In the genomic region with DNA sequence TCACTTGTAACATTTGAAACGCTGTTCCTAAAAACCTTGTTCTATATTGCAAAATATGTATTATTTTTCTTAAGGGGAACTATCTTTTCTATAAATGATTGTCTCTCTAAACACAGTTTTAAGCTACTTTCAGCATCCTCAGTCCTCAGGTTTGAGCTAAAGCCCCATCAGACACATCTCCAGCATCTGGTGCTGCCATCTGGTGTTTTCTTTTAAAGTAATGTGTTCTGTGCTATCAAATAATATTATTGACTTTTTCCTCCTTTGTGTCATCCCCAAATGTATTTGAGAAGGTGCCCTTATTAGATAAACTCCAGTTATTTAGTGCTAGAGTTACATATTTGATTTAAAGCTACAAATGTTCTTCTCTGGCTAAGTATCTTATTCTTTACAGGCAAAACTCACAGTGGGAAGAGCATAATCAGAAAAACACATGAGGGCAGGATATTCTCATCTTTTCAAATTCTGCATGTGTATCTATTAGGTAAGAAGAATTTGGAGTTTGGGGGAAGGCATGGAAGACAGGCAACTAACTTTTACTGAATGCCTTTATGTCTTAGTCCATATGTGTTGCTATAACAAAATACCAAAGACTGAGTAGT, we compare ENCODE assay signal across 9 cellular contexts. TPM values are rescaled to one million over a fixed set of nuclear protein-coding genes. Genes with fewer than 3 reads are reported as not detected.
DNase-seq lines count a peak whose midpoint lies in the region; ATAC-seq, FAIRE-seq and TF ChIP-seq lines count a peak whose summit lies in the region.
"Had no signal": no experiment of that assay in that cellular context is flagged by ENCODE, and none has a peak within 500 bp of the region (broad histone marks: within the 10 kb centered on the region; RNA-seq: fewer than 3 reads in every experiment).

No MANE protein-coding gene starts in this region.

- no peaks in the 10 kb centered on the region for H3K9me3 ChIP-seq in HCT116 (ENCODE audit: control insufficient read depth in 1 of 2, insufficient read depth in 1 of 2, low read depth in 1 of 2, low read length in 2 of 2)
- H3K9me3 ChIP-seq in small intestine (ENCODE audit: control insufficient read depth, low read depth): no peaks in the 10 kb centered on the region
- H3K9me3 ChIP-seq: neutrophil had no signal

- no peaks in the 10 kb centered on the region for H3K79me2 ChIP-seq in HCT116 (ENCODE audit: insufficient read depth, low read length)

- FAIRE-seq in small intestine (lab: Jason Lieb, UNC): no peak

- TF ChIP-seq POLR2A in HCT116 (IDR thresholded peaks at IDR 0.05; ENCODE audit: borderline replicate concordance, extremely low read depth, insufficient read depth, insufficient read length): no peak

- WGBS in small intestine, 3 donors: 55 to 73% (median 65%) methylated on average over 1 of the region's 1 CpG

- intact Hi-C loops in HCT116 (cut with micrococcal nuclease): loop anchor here (2.0 kb wide), 2 partner anchors 64 to 188 kb away; no protein-coding TSS in a partner anchor

- H3K4me2 ChIP-seq in HCT116 (ENCODE audit: low read length): no peak overlapping the region

- peak; percentile 30 to 56 (median 39); a peak in 4 of 6 replicates for TF ChIP-seq CTCF in HCT116 (IDR thresholded peaks at IDR 0.05 in 2 of 3, conservative IDR thresholded peaks at IDR 0.05 in 1 of 3; ENCODE audit: borderline replicate concordance in 1 of 3, insufficient read depth in 1 of 3, low read depth in 2 of 3, low read length in 2 of 3)

- H3K4me1 Mint-ChIP-seq in activated T-cell treated with anti-CD3 and anti-CD28 coated beads, Interleukin-2, amount 50 U/mL, for 72 hours (ENCODE audit: low read depth): peaks cover 5% of the 10 kb centered on the region

- TF ChIP-seq RAD21 in HCT116 (IDR thresholded peaks at IDR 0.05; ENCODE audit: low read depth): peak; percentile 66

- H3K9me3 Mint-ChIP-seq in activated T-cell treated with anti-CD3 and anti-CD28 coated beads, Interleukin-2, amount 50 U/mL, for 72 hours: no peaks in the 10 kb centered on the region

- CTCF ChIA-PET in HCT116 (lab: Charles Lee): interaction anchor here (0.6 to 1.8 kb wide), 20 partner anchors 12 to 1501 kb away, joined by 3 to 23 read pairs (median 3); a partner anchor contains a TSS

- no peak overlapping the region for H3K9ac ChIP-seq in HCT116 (ENCODE audit: low read length)

- H3K36me3 ChIP-seq in HCT116 (ENCODE audit: control insufficient read depth in 1 of 2, insufficient read depth in 2 of 2, low read length in 2 of 2) (no peaks in the 10 kb centered on the region), small intestine (ENCODE audit: control insufficient read depth in 2 of 2, insufficient read depth in 2 of 2, low read length in 2 of 2) (no peaks in the 10 kb centered on the region)
- H3K36me3 ChIP-seq: neutrophil had no signal

- DNase-seq in Ammon's horn (ENCODE audit: low spot score): peak; percentile 35
- peak; percentile 18 for DNase-seq in HCT116 (ENCODE audit: low read depth, low spot score)
- peak; percentile 40 for DNase-seq in iPS-NIHi7 (ENCODE audit: extremely low spot score)
- no peak for DNase-seq in KG1 (lab: John Stamatoyannopoulos, UW)
- DNase-seq in small intestine: no peak
- DNase-seq in activated T-cell treated with anti-CD3 and anti-CD28 coated beads, Interleukin-2, amount 50 U/mL, for 72 hours: no peak

- peak; percentile 70 for ATAC-seq in HCT116
- ATAC-seq in SK-N-SH treated with all-trans-retinoic acid at 6 μM for 48 hours: peak; percentile 76
- ATAC-seq in HG03097 (IDR thresholded peaks at IDR 0.05; ENCODE audit: low FRiP score, unreplicated experiment): no peak
- ATAC-seq in activated T-cell treated with anti-CD3 and anti-CD28 coated beads, Interleukin-2, amount 50 U/mL, for 72 hours (replicated peaks in 1 of 2): no peak

- H4K20me1 ChIP-seq in HCT116 (ENCODE audit: insufficient read depth): no peaks in the 10 kb centered on the region

- H3K36me3 Mint-ChIP-seq in activated T-cell treated with anti-CD3 and anti-CD28 coated beads, Interleukin-2, amount 50 U/mL, for 72 hours (ENCODE audit: insufficient read depth in 2 of 2): no peaks in the 10 kb centered on the region

- H3K27ac ChIP-seq in HCT116 (ENCODE audit: low read depth, low read length) (no peak overlapping the region), small intestine (ENCODE audit: low read depth in 1 of 2, low read length in 1 of 2) (no peak overlapping the region)
- H3K27ac ChIP-seq: neutrophil had no signal

- H3K4me1 ChIP-seq in HCT116 (ENCODE audit: control insufficient read depth in 1 of 2, insufficient read depth in 2 of 2, low read length in 2 of 2): no peaks in the 10 kb centered on the region
- peaks cover 0 to 2% of the 10 kb centered on the region in 2 donors for H3K4me1 ChIP-seq in small intestine (ENCODE audit: control insufficient read depth in 2 of 2, insufficient read depth in 1 of 2, low read depth in 1 of 2, low read length in 1 of 2)

- no peak overlapping the region for H3K27ac Mint-ChIP-seq in activated T-cell treated with anti-CD3 and anti-CD28 coated beads, Interleukin-2, amount 50 U/mL, for 72 hours

- no peaks in the 10 kb centered on the region for H3K9me2 ChIP-seq in HCT116 (ENCODE audit: insufficient read depth)

- H3K4me3 Mint-ChIP-seq in activated T-cell treated with anti-CD3 and anti-CD28 coated beads, Interleukin-2, amount 50 U/mL, for 72 hours: no peak overlapping the region

- BruUV-seq in HCT116 (replicated peaks; lab: Mats Ljungman, UMichigan): no TSS peak

- H2AFZ ChIP-seq in HCT116 (ENCODE audit: low read depth, low read length, poor library complexity, severe bottlenecking): no peak overlapping the region

- RAD21 ChIA-PET in HCT116 (lab: Charles Lee; ENCODE audit: low non-redundant PET in 1 of 2, low total read pairs in 2 of 2, uncharacterized antibody in 2 of 2, unreplicated experiment in 2 of 2): interaction anchor here in 1 of 2 experiments (0.7 kb wide), 2 partner anchors 188 to 196 kb away, joined by 3 to 7 read pairs; no protein-coding TSS in a partner anchor

- H3K27me3 Mint-ChIP-seq in activated T-cell treated with anti-CD3 and anti-CD28 coated beads, Interleukin-2, amount 50 U/mL, for 72 hours (ENCODE audit: low read depth): peaks cover 5% of the 10 kb centered on the region

- POLR2A ChIA-PET in HCT116 (lab: Charles Lee): no interaction called here

- H3K27me3 ChIP-seq in HCT116 (ENCODE audit: insufficient read depth, low read length): no peaks in the 10 kb centered on the region
- H3K27me3 ChIP-seq in small intestine (ENCODE audit: control insufficient read depth in 2 of 2, insufficient read depth in 2 of 2, low read length in 2 of 2): no peaks in the 10 kb centered on the region
- H3K27me3 ChIP-seq: neutrophil had no signal

- H3K4me3 ChIP-seq in HCT116 (replicated peaks in 1 of 2; ENCODE audit: low read depth in 1 of 2, low read length in 2 of 2) (no peak overlapping the region), small intestine (ENCODE audit: low read depth in 1 of 2, low read length in 2 of 2) (no peak overlapping the region)

TF ChIP-seq in HCT116, 20 proteins besides CTCF, POLR2A, EP300 and RAD21 (continues in another document):
- no peak for TF ChIP-seq ZNF274 (IDR thresholded peaks at IDR 0.05; ENCODE audit: low read depth, low read length)
- TF ChIP-seq, protein P1, sequence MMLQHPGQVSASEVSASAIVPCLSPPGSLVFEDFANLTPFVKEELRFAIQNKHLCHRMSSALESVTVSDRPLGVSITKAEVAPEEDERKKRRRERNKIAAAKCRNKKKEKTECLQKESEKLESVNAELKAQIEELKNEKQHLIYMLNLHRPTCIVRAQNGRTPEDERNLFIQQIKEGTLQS (IDR thresholded peaks at IDR 0.05): no peak
- no peak for TF ChIP-seq EGR1 (IDR thresholded peaks at IDR 0.05; ENCODE audit: low read depth)
- TF ChIP-seq SP1 (IDR thresholded peaks at IDR 0.05; ENCODE audit: low read depth): no peak
- no peak for TF ChIP-seq TCF7L2 (IDR thresholded peaks at IDR 0.05; ENCODE audit: borderline replicate concordance, extremely low read depth, insufficient read depth, insufficient read length)
- TF ChIP-seq SIN3A (IDR thresholded peaks at IDR 0.05; ENCODE audit: low read depth): no peak
- no peak for TF ChIP-seq EZH2 (IDR thresholded peaks at IDR 0.05)
- TF ChIP-seq YY1 (IDR thresholded peaks at IDR 0.05; ENCODE audit: extremely low read depth, insufficient replicate concordance, low read depth, low read length): no peak
- TF ChIP-seq, protein P2, sequence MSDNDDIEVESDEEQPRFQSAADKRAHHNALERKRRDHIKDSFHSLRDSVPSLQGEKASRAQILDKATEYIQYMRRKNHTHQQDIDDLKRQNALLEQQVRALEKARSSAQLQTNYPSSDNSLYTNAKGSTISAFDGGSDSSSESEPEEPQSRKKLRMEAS (IDR thresholded peaks at IDR 0.05): no peak
- TF ChIP-seq CBX3 (IDR thresholded peaks at IDR 0.05; ENCODE audit: low read depth): no peak

TF ChIP-seq in SK-N-SH treated with all-trans-retinoic acid at 6 μM for 48 hours, 23 proteins besides CTCF, POLR2A, EP300 and RAD21 (continues in another document):
- TF ChIP-seq TCF4 (CRISPR knock-in tag; IDR thresholded peaks at IDR 0.05; ENCODE audit: borderline replicate concordance): no peak
- TF ChIP-seq ISL1 (CRISPR knock-in tag; IDR thresholded peaks at IDR 0.05): no peak
- no peak for TF ChIP-seq RARB (CRISPR knock-in tag; IDR thresholded peaks at IDR 0.05)
- no peak for TF ChIP-seq ZNF565 (CRISPR knock-in tag; conservative IDR thresholded peaks at IDR 0.05; ENCODE audit: low read depth)
- no peak for TF ChIP-seq CSDC2 (CRISPR knock-in tag; IDR thresholded peaks at IDR 0.05)
- no peak for TF ChIP-seq OSR1 (CRISPR knock-in tag; IDR thresholded peaks at IDR 0.05)
- TF ChIP-seq, protein P3, sequence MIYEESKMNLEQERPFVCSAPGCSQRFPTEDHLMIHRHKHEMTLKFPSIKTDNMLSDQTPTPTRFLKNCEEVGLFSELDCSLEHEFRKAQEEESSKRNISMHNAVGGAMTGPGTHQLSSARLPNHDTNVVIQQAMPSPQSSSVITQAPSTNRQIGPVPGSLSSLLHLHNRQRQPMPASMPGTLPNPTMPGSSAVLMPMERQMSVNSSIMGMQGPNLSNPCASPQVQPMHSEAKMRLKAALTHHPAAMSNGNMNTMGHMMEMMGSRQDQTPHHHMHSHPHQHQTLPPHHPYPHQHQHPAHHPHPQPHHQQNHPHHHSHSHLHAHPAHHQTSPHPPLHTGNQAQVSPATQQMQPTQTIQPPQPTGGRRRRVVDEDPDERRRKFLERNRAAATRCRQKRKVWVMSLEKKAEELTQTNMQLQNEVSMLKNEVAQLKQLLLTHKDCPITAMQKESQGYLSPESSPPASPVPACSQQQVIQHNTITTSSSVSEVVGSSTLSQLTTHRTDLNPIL (CRISPR knock-in tag; IDR thresholded peaks at IDR 0.05; ENCODE audit: low read depth): no peak

RNA-seq across cellular contexts. Expression of a gene that starts 27.5 kb away (rescaled TPM):
- total RNA-seq in HCT116 (2021; ENCODE audit: unreplicated experiment): 0.37 TPM
- polyA plus RNA-seq in HCT116 (2012): 0.10 TPM in 2 replicates
- under 1 TPM in 1 of 3 donors, not detected in 2; 0.04 TPM for polyA plus RNA-seq in small intestine
- total RNA-seq in activated T-cell treated with anti-CD3 and anti-CD28 coated beads, Interleukin-2, amount 50 U/mL, for 72 hours: under 1 TPM in 1 of 2 donors, not detected in 1; 0.12 TPM

Comparison
In these comparisons a context has a peak if more than half of its experiments do, and no peak if none do; other contexts are left out.
1. DNase-seq: peak in Ammon's horn (single experiment), HCT116 (single experiment) and iPS-NIHi7 (single experiment); none in KG1 (single experiment), small intestine (single experiment) and activated T-cell treated with anti-CD3 and anti-CD28 coated beads, Interleukin-2, amount 50 U/mL, for 72 hours (0 of 2).
2. ATAC-seq: peak in HCT116 (single experiment) and SK-N-SH treated with all-trans-retinoic acid at 6 μM for 48 hours (single experiment); none in HG03097 (single experiment) and activated T-cell treated with anti-CD3 and anti-CD28 coated beads, Interleukin-2, amount 50 U/mL, for 72 hours (0 of 2).